In genomic region chr15:74785716-74786032, GRCh38 we compare ENCODE assay signal across 9 cellular contexts. TPM values are rescaled to one million over a fixed set of nuclear protein-coding genes. Genes with fewer than 3 reads are reported as not detected.
A peak's percentile ranks its signal among the peaks of the same experiment; 100 is the strongest.
DNase-seq lines count a peak whose midpoint lies in the region; ATAC-seq and TF ChIP-seq lines count a peak whose summit lies in the region.
"Had no signal": no experiment of that assay in that cellular context is flagged by ENCODE, and none has a peak within 500 bp of the region (broad histone marks: within the 10 kb centered on the region; RNA-seq: fewer than 3 reads in every experiment).

No MANE protein-coding gene starts in this region.

- peaks cover 90% of the 10 kb centered on the region for H3K4me1 Mint-ChIP-seq in brain
- H3K4me1 Mint-ChIP-seq in neural crest cell, result peaks cover 61% of the 10 kb centered on the region

- H3K27ac Mint-ChIP-seq in brain, result peak overlapping the region in 4 of 5 experiments; percentile 51 to 77 (median 64)
- H3K27ac Mint-ChIP-seq in neural crest cell (ENCODE audit: unreplicated experiment), result no peak overlapping the region

- DNase-seq in DND-41 (no peak), neural crest cell (ENCODE audit: low read depth, low spot score) (no peak), NCI-H82 treated with DMSO at 0.1 percent for 48 hours (lab: John Stamatoyannopoulos, UW; ENCODE audit: unreplicated experiment) (no peak), WERI-Rb-1 (no peak), left colon (no peak)
- no peak for DNase-seq in Jurkat, Clone E6-1 (ENCODE audit: low read depth, low spot score)
- DNase-seq: NCI-H1694 treated with DMSO at 0.1 percent for 48 hours had no signal

- H3K9me3 ChIP-seq in DND-41 (ENCODE audit: insufficient read depth, low read length, severe bottlenecking) (no peaks in the 10 kb centered on the region), WERI-Rb-1 (ENCODE audit: severe bottlenecking) (no peaks in the 10 kb centered on the region)

- H4K20me1 ChIP-seq in DND-41 (ENCODE audit: insufficient read depth, low read length), result peaks cover 80% of the 10 kb centered on the region

- H3K4me3 ChIP-seq in DND-41 (ENCODE audit: low read depth in 1 of 2, low read length in 2 of 2) (0 out of 4 replicates have a peak overlapping the region, but pooled peaks of 1 of the 2 experiments have one; percentile 20), WERI-Rb-1 (ENCODE audit: low read depth, low read length) (no peak overlapping the region)
- peak overlapping the region; percentile 16; the same call in 1 of the 2 replicates for H3K4me3 ChIP-seq in Jurkat, Clone E6-1 (ENCODE audit: low read length)

- intact Hi-C loops in left colon (cut with DNase I, micrococcal nuclease), result no loop called here

- peak overlapping the region; percentile 27 for H3K9ac ChIP-seq in DND-41 (ENCODE audit: low read depth, low read length)

- H3K4me3 Mint-ChIP-seq in brain (peak overlapping the region in 4 of 5 experiments; percentile 30 to 61 (median 42)), neural crest cell (peak overlapping the region; percentile 57)

- peak overlapping the region; percentile 97; the same call in 1 of the 2 replicates for H3K4me2 ChIP-seq in DND-41 (ENCODE audit: insufficient read depth, low read length)

- H2AFZ ChIP-seq in DND-41 (ENCODE audit: low read depth, low read length), result no peak overlapping the region

- H3K27ac ChIP-seq in DND-41 (ENCODE audit: low read length) (peak overlapping the region; percentile 51; the same call in 1 of the 2 replicates), WERI-Rb-1 (no peak overlapping the region)

- H3K36me3 ChIP-seq in DND-41 (ENCODE audit: insufficient read depth, low read length), result peaks cover 37% of the 10 kb centered on the region
- peaks cover 40% of the 10 kb centered on the region for H3K36me3 ChIP-seq in WERI-Rb-1

- ATAC-seq in DND-41 (ENCODE audit: insufficient read depth, low read depth), result no peak
- no peak for ATAC-seq in left colon
- no peak for ATAC-seq in HG03097 (IDR thresholded peaks at IDR 0.05; ENCODE audit: low FRiP score, unreplicated experiment)

- H3K27me3 Mint-ChIP-seq in brain (peaks cover 9% of the 10 kb centered on the region), neural crest cell (ENCODE audit: low read depth) (peaks cover 3% of the 10 kb centered on the region)

- TF ChIP-seq CTCF in DND-41 (IDR thresholded peaks at IDR 0.05; ENCODE audit: borderline replicate concordance, extremely low read depth, low read length, poor library complexity, severe bottlenecking), result no peak
- TF ChIP-seq CTCF in brain (conservative IDR thresholded peaks at IDR 0.05), result no peak
- no peak for TF ChIP-seq CTCF in neural crest cell (conservative IDR thresholded peaks at IDR 0.05)
- no peak for TF ChIP-seq CTCF in WERI-Rb-1 (IDR thresholded peaks at IDR 0.05; ENCODE audit: low read depth, low read length)

- peaks cover 85% of the 10 kb centered on the region for H3K79me2 ChIP-seq in DND-41 (ENCODE audit: insufficient read depth, low read length)

- H3K9me3 Mint-ChIP-seq in brain (peaks cover 0 to 2% (median 0%) of the 10 kb centered on the region in 5 experiments), neural crest cell (no peaks in the 10 kb centered on the region)

- no peaks in the 10 kb centered on the region for H3K36me3 Mint-ChIP-seq in brain
- H3K36me3 Mint-ChIP-seq in neural crest cell (ENCODE audit: low read depth), result no peaks in the 10 kb centered on the region

- H3K4me1 ChIP-seq in DND-41 (ENCODE audit: insufficient read depth, low read length), result peaks cover 84% of the 10 kb centered on the region

- H3K27me3 ChIP-seq in DND-41 (ENCODE audit: insufficient read depth, low read length, poor library complexity) (no peaks in the 10 kb centered on the region), WERI-Rb-1 (ENCODE audit: insufficient read depth, low read depth, severe bottlenecking) (no peaks in the 10 kb centered on the region)

RNA-seq across cellular contexts. Expression of gene CSK, which starts 3.8 kb away (rescaled TPM):
- 222 TPM for polyA plus RNA-seq in Jurkat, Clone E6-1 (2012; ENCODE audit: insufficient read depth, insufficient read length)
- polyA plus RNA-seq in brain (ENCODE audit: insufficient read depth, low read depth, low replicate concordance), result 66.2 TPM
- total RNA-seq in neural crest cell (107 and 109 TPM in 2 replicates), left colon (10 to 100 TPM; 84.8 to 96.9 TPM)

RNA-seq across cellular contexts. Expression of gene LMAN1L, which starts 27.0 kb away (rescaled TPM):
- not detected for polyA plus RNA-seq in Jurkat, Clone E6-1 (2012; ENCODE audit: insufficient read depth, insufficient read length)
- not detected for polyA plus RNA-seq in brain (ENCODE audit: insufficient read depth, low read depth, low replicate concordance)
- total RNA-seq in neural crest cell (not detected in 2 replicates), left colon (under 1 TPM in 1 of 2 donors, not detected in 1; 0.40 TPM)

RNA-seq across cellular contexts. Expression of gene CYP1A2, which starts 37.0 kb away (rescaled TPM):
- not detected for polyA plus RNA-seq in Jurkat, Clone E6-1 (2012; ENCODE audit: insufficient read depth, insufficient read length)
- polyA plus RNA-seq in brain (ENCODE audit: insufficient read depth, low read depth, low replicate concordance), result not detected
- total RNA-seq in neural crest cell, result not detected in 2 replicates
- not detected for total RNA-seq in left colon

RNA-seq across cellular contexts. Expression of gene CPLX3, which starts 40.8 kb away (rescaled TPM):
- polyA plus RNA-seq in Jurkat, Clone E6-1 (2012; ENCODE audit: insufficient read depth, insufficient read length), result not detected
- 2.1 TPM for polyA plus RNA-seq in brain (ENCODE audit: insufficient read depth, low read depth, low replicate concordance)
- total RNA-seq in neural crest cell (not detected in 2 replicates), left colon (under 1 TPM in 1 of 2 donors, not detected in 1; 0.15 TPM)

RNA-seq across cellular contexts. Expression of gene ULK3, which starts 57.3 kb away (rescaled TPM):
- polyA plus RNA-seq in Jurkat, Clone E6-1 (2012; ENCODE audit: insufficient read depth, insufficient read length), result 91.9 TPM
- 25.2 TPM for polyA plus RNA-seq in brain (ENCODE audit: insufficient read depth, low read depth, low replicate concordance)
- total RNA-seq in neural crest cell (48.4 TPM in 2 replicates), left colon (10 to 100 TPM; 70.7 to 83.2 TPM)
